In the genomic region with DNA sequence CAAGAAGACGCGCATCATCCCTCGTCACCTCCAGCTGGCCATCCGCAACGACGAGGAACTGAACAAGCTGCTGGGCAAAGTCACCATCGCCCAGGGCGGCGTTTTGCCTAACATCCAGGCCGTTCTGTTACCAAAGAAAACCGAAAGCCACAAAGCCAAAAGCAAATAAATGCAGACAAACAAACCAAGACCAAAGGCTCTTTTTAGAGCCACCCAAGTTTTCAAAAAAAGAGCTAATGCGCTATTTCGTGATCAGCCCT, we compare ENCODE assay signal across 6 cellular contexts. TPM values are rescaled to one million over a fixed set of nuclear protein-coding genes. Genes with fewer than 3 reads are reported as not detected.
A peak's percentile ranks its signal among the peaks of the same experiment; 100 is the strongest.
DNase-seq lines count a peak whose midpoint lies in the region; TF ChIP-seq lines count a peak whose summit lies in the region.
"Not testable (repeated sequence)": the region's sequence is repeated elsewhere in the genome, so short reads cannot be mapped to it uniquely, and the experiment has no call there.

No MANE protein-coding gene starts in this region.

- H3K36me3 ChIP-seq in BJ (ENCODE audit: control insufficient read depth, insufficient read depth, low read length); HEK293 (ENCODE audit: control insufficient read depth in 2 of 2, insufficient read depth in 1 of 2, low read length in 2 of 2); SK-N-SH (replicated peaks in 1 of 2; ENCODE audit: control insufficient read depth in 1 of 2, insufficient read depth in 2 of 2, low read length in 1 of 2): not testable (repeated sequence)

- peak overlapping the region; percentile 79 for H3K9ac ChIP-seq in SK-N-SH

- WGBS in SK-N-SH (ENCODE audit: low lambda C conversion rate): 0% methylated on average over 13 of the region's 13 CpGs
- WGBS in lower leg skin, 2 donors: 1% methylated on average over 7 to 13 of the region's 13 CpGs

- not testable (repeated sequence) for H3K27me3 ChIP-seq in BJ (ENCODE audit: control insufficient read depth, insufficient read depth, low read length); SK-N-SH (ENCODE audit: insufficient read depth)

- DNase-seq in BJ (ENCODE audit: low read depth); SK-N-SH; epithelial cell of esophagus (ENCODE audit: low read depth); lower leg skin (ENCODE audit: low spot score in 2 of 2): not testable (repeated sequence)

- TF ChIP-seq RAD21 in SK-N-SH (IDR thresholded peaks at IDR 0.05; ENCODE audit: low read length): not testable (repeated sequence)

- POLR2A ChIA-PET in BJ (lab: Charles Lee) (interaction anchor here (1.0 to 2.8 kb wide), 5 partner anchors 12 to 300 kb away, joined by 3 to 16 read pairs (median 8); partner anchors contain the start of gene BOLA1), HEK293 (lab: Yijun Ruan, JAX) (interaction anchor here (0.6 to 4.0 kb wide), 25 partner anchors 10 to 1135 kb away, joined by 3 to 48 read pairs (median 6); partner anchors contain the start of genes APH1A, BOLA1, MTMR11 and OTUD7B), SK-N-SH (lab: Yijun Ruan, JAX) (interaction anchor here (0.6 to 4.4 kb wide), 26 partner anchors 12 to 1493 kb away, joined by 3 to 34 read pairs (median 8); partner anchors contain the start of genes BOLA1, OTUD7B, SF3B4 and SV2A)

- not testable (repeated sequence) for TF ChIP-seq CTCF in BJ (IDR thresholded peaks at IDR 0.05; ENCODE audit: insufficient read depth, low read depth, low read length); HEK293 (tag by site-specific recombination; IDR thresholded peaks at IDR 0.05); SK-N-SH (IDR thresholded peaks at IDR 0.05); epithelial cell of esophagus (IDR thresholded peaks at IDR 0.05; ENCODE audit: insufficient read depth, low read depth, low read length, missing control alignments); lower leg skin (IDR thresholded peaks at IDR 0.05)

- not testable (repeated sequence) for H3K9me2 ChIP-seq in SK-N-SH

- peak overlapping the region; percentile 82 for H3K4me2 ChIP-seq in SK-N-SH

- H4K20me1 ChIP-seq in SK-N-SH (ENCODE audit: insufficient read depth): peaks cover 20% of the 10 kb centered on the region; the same call in 1 of the 2 replicates

- not testable (repeated sequence) for TF ChIP-seq EP300 in SK-N-SH (IDR thresholded peaks at IDR 0.05; ENCODE audit: borderline replicate concordance in 1 of 2, low read depth in 1 of 2, low read length in 1 of 2)

- H2AFZ ChIP-seq in SK-N-SH (ENCODE audit: low read depth): not testable (repeated sequence)

- not testable (repeated sequence) for TF ChIP-seq POLR2A in lower leg skin (IDR thresholded peaks at IDR 0.05)

- not testable (repeated sequence) for H3K4me1 ChIP-seq in HEK293 (ENCODE audit: control insufficient read depth, insufficient read depth, low read length)
- H3K4me1 ChIP-seq in SK-N-SH (ENCODE audit: control insufficient read depth in 1 of 2, insufficient read depth in 2 of 2, low read depth in 1 of 2, low read length in 1 of 2): peaks cover 8 to 19% of the 10 kb centered on the region in 2 experiments; a peak in 3 of 4 replicates

- H3F3A ChIP-seq in SK-N-SH (replicated peaks; ENCODE audit: insufficient read depth): peaks cover 43% of the 10 kb centered on the region

- intact Hi-C loops in lower leg skin (cut with DNase I; ENCODE audit: low total_unique reads): not testable (repeated sequence)

- peaks cover 30% of the 10 kb centered on the region for H3K79me2 ChIP-seq in SK-N-SH (ENCODE audit: insufficient read depth)

- H3K4me3 ChIP-seq in BJ (ENCODE audit: low read depth, low read length): peak overlapping the region; percentile 67
- H3K4me3 ChIP-seq in HEK293 (ENCODE audit: low read depth, low read length): peak overlapping the region; percentile 64
- peak overlapping the region; percentile 73 to 80 for H3K4me3 ChIP-seq in SK-N-SH (ENCODE audit: low read depth in 2 of 2, low read length in 1 of 2)
- peak overlapping the region; percentile 91 for H3K4me3 ChIP-seq in epithelial cell of esophagus (ENCODE audit: low read length)
- H3K4me3 ChIP-seq in lower leg skin (ENCODE audit: low read depth, poor library complexity, severe bottlenecking): peak overlapping the region; percentile 59
- H3K4me3 ChIP-seq in skin epidermis: peak overlapping the region; percentile 56 to 76 (median 61)

- CTCF ChIA-PET in BJ (lab: Yijun Ruan, JAX): interaction anchor here (0.9 to 1.4 kb wide), 5 partner anchors 15 to 282 kb away, joined by 3 to 5 read pairs (median 3); no protein-coding TSS in a partner anchor
- CTCF ChIA-PET in HEK293 (lab: Yijun Ruan, JAX): interaction anchor here (0.6 to 2.4 kb wide), 4 partner anchors 118 to 300 kb away, joined by 3 to 14 read pairs (median 4); no protein-coding TSS in a partner anchor
- CTCF ChIA-PET in SK-N-SH (lab: Yijun Ruan, JAX): interaction anchor here (1.3 to 3.6 kb wide), 7 partner anchors 41 to 300 kb away, joined by 4 to 33 read pairs (median 6); partner anchors contain the start of gene SF3B4

- not testable (repeated sequence) for H3K9me3 ChIP-seq in HEK293 (ENCODE audit: control insufficient read depth, insufficient read depth, low read depth, low read length); SK-N-SH

- H3K27ac ChIP-seq in HEK293 (ENCODE audit: extremely low read depth, low read depth, low read length): peak overlapping the region; percentile 68
- peak overlapping the region; percentile 98 to 100 for H3K27ac ChIP-seq in SK-N-SH (ENCODE audit: low read depth in 2 of 2, low read length in 1 of 2)
- H3K27ac ChIP-seq in skin epidermis: peak overlapping the region; percentile 82 to 97 (median 93)

TF ChIP-seq in HEK293, 187 proteins besides CTCF, POLR2A, EP300 and RAD21 (continues in another document):
- TF ChIP-seq ZBTB17 (tag by site-specific recombination; IDR thresholded peaks at IDR 0.05): peak; percentile 93
- TF ChIP-seq ZNF394 (tag by site-specific recombination; IDR thresholded peaks at IDR 0.05; ENCODE audit: borderline replicate concordance): 0 out of 2 replicates have a peak, but pooled peaks have one; percentile 2
- 0 out of 2 replicates have a peak, but pooled peaks have one; percentile 25 for TF ChIP-seq TRIM28 (IDR thresholded peaks at IDR 0.05; ENCODE audit: borderline replicate concordance, low read length)

TF ChIP-seq in SK-N-SH, 30 proteins besides CTCF, POLR2A, EP300 and RAD21:
- TF ChIP-seq FOXM1 (IDR thresholded peaks at IDR 0.05; ENCODE audit: low read depth) (0 out of 2 replicates have a peak, but pooled peaks have one; percentile 52), POLR2AphosphoS5 (IDR thresholded peaks at IDR 0.05; ENCODE audit: low read depth, low read length) (peak; percentile 15; the same call in 1 of the 2 replicates)

RNA-seq across cellular contexts. Expression of gene BOLA1, which starts 12.2 kb away (rescaled TPM):
- polyA plus RNA-seq in BJ (2011; rRNA removed) (15.1 and 21.0 TPM in 2 replicates), SK-N-SH (2012; rRNA removed) (19.9 and 24.6 TPM in 2 replicates)
- 1.5 and 1.6 TPM in 2 replicates for polyA minus RNA-seq in BJ (2011; rRNA and poly(A)+ RNA removed)
- 15.0 and 19.3 TPM in 2 replicates for polyA plus RNA-seq in SK-N-SH (2012; cell fraction: cytosol; rRNA removed)
- polyA plus RNA-seq in SK-N-SH (2012; cell fraction: nucleus; rRNA removed): 25.0 and 36.1 TPM in 2 replicates
- 10 to 100 TPM; 30.6 to 63.0 (median 46.0) TPM for total RNA-seq in lower leg skin

RNA-seq across cellular contexts. Expression of gene SV2A, which starts 30.5 kb away (rescaled TPM):
- 21.2 and 25.4 TPM in 2 replicates for polyA plus RNA-seq in BJ (2011; rRNA removed)
- polyA minus RNA-seq in BJ (2011; rRNA and poly(A)+ RNA removed): 26.5 and 40.9 TPM in 2 replicates
- polyA plus RNA-seq in SK-N-SH (2012; rRNA removed): 22.7 and 27.6 TPM in 2 replicates
- 13.9 and 19.5 TPM in 2 replicates for polyA plus RNA-seq in SK-N-SH (2012; cell fraction: cytosol; rRNA removed)
- polyA plus RNA-seq in SK-N-SH (2012; cell fraction: nucleus; rRNA removed): 30.3 and 31.6 TPM in 2 replicates
- total RNA-seq in lower leg skin: 1 to 10 TPM in 1 of 4 donors, under 1 TPM in 3; 0.27 to 1.1 (median 0.55) TPM

RNA-seq across cellular contexts. Expression of gene SF3B4, which starts 40.5 kb away (rescaled TPM):
- polyA plus RNA-seq in BJ (2011; rRNA removed): 37.8 and 37.9 TPM in 2 replicates
- 30.3 and 39.3 TPM in 2 replicates for polyA minus RNA-seq in BJ (2011; rRNA and poly(A)+ RNA removed)
- 42.4 and 54.3 TPM in 2 replicates for polyA plus RNA-seq in SK-N-SH (2012; rRNA removed)
- polyA plus RNA-seq in SK-N-SH (2012; cell fraction: cytosol; rRNA removed): 42.6 and 50.4 TPM in 2 replicates
- 28.0 and 48.4 TPM in 2 replicates for polyA plus RNA-seq in SK-N-SH (2012; cell fraction: nucleus; rRNA removed)
- 10 to 100 TPM; 14.9 to 21.6 (median 18.3) TPM for total RNA-seq in lower leg skin

RNA-seq across cellular contexts. Expression of gene MTMR11, which starts 49.6 kb away (rescaled TPM):
- 14.3 and 14.5 TPM in 2 replicates for polyA plus RNA-seq in BJ (2011; rRNA removed)
- polyA minus RNA-seq in BJ (2011; rRNA and poly(A)+ RNA removed): 12.2 and 17.1 TPM in 2 replicates
- polyA plus RNA-seq in SK-N-SH (2012; rRNA removed): 9.4 and 12.4 TPM in 2 replicates
- 3.8 and 5.1 TPM in 2 replicates for polyA plus RNA-seq in SK-N-SH (2012; cell fraction: cytosol; rRNA removed)
- 43.1 and 63.4 TPM in 2 replicates for polyA plus RNA-seq in SK-N-SH (2012; cell fraction: nucleus; rRNA removed)
- total RNA-seq in lower leg skin: 10 to 100 TPM; 15.6 to 21.4 (median 19.0) TPM
